ENCODE assay signal across 12 cellular contexts in the genomic region with DNA sequence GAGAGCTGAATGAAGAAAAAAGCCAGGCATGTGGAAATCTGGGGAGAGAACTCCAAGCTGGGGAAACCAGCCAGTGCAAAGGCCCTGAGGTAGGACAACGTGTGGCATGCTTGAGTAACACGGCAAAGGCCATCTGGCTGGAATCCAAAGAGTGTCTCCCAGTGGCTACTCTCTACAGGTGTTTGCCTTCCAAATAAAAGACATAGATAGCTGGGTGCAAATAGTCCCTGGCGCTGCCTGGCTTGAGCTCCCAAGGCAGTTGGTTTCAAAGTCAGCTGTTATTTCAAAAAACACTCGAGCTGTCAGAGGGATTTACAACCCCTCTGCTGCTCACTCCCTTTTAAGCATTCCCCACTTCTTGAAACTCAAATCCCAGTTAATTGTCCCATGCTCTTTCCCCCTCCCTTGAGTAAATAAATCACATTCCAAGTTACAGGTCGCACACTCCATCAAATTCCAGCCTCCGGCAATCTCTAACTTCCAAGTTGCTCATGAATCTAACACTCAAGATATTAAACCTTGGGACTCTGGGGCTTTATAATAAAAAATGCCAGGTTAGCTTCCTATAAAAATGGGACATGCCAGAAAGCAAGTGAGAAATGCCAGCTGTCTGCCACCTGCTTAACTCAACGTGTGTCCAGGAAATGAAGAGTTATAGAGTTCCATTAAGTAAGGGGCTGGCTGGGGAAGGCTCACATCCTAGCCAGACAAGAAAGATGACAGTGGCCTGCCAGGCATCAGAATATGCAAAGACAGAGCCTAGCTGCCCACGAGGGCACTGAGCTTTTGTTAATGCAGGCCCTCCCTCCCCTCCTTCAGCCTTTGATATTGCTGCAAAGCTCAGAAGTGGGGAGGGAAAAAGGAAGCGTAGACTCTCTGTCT.
DNase-seq lines count a peak whose midpoint lies in the region; ATAC-seq, FAIRE-seq and TF ChIP-seq lines count a peak whose summit lies in the region.
"Had no signal": no experiment of that assay in that cellular context is flagged by ENCODE, and none has a peak within 500 bp of the region (broad histone marks: within the 10 kb centered on the region; RNA-seq: fewer than 3 reads in every experiment).

No MANE protein-coding gene starts in this region.

- CTCF ChIA-PET in A549 (lab: Yijun Ruan, JAX), result interaction anchor here (0.5 to 1.6 kb wide), 7 partner anchors 11 to 355 kb away, joined by 3 to 7 read pairs (median 5); a partner anchor contains a TSS
- CTCF ChIA-PET in activated CD4-positive, alpha-beta memory T cell treated with anti-CD3 and anti-CD28 coated beads for 36 hours (lab: Charles Lee), result interaction anchor here (0.8 kb wide), 1 partner anchor 258 kb away, joined by 3 read pairs; no protein-coding TSS in a partner anchor

- no peak for TF ChIP-seq EP300 in A549 (IDR thresholded peaks at IDR 0.05)

- intact Hi-C loops in activated CD4-positive, alpha-beta memory T cell treated with anti-CD3 and anti-CD28 coated beads for 36 hours (cut with micrococcal nuclease), result no loop called here

- H3K4me1 ChIP-seq in A549, result peaks cover 35% of the 10 kb centered on the region
- H3K4me1 ChIP-seq: esophagus muscularis mucosa had no signal

- no peak for TF ChIP-seq RAD21 in A549 (conservative IDR thresholded peaks at IDR 0.05 in 1 of 2, IDR thresholded peaks at IDR 0.05 in 1 of 2)

- peak overlapping the region; percentile 38 for H3K4me2 ChIP-seq in A549

- H3K4me3 ChIP-seq in A549 (no peak overlapping the region), LNCaP clone FGC (ENCODE audit: low read depth, low read length) (no peak overlapping the region)
- H3K4me3 ChIP-seq: esophagus muscularis mucosa had no signal

- FAIRE-seq in A549 (lab: Jason Lieb, UNC), result no peak
- FAIRE-seq: H54 had no signal

- peak; percentile 8 to 39; a peak in 3 of 6 replicates for ATAC-seq in A549
- no peak for ATAC-seq in HG02571 (IDR thresholded peaks at IDR 0.05; ENCODE audit: unreplicated experiment)

- no peaks in the 10 kb centered on the region for H3K36me3 Mint-ChIP-seq in activated CD4-positive, alpha-beta memory T cell treated with anti-CD3 and anti-CD28 coated beads for 36 hours

- TF ChIP-seq CTCF in A549 (IDR thresholded peaks at IDR 0.05) (no peak), LNCaP clone FGC (IDR thresholded peaks at IDR 0.05; ENCODE audit: control insufficient read depth, extremely low read depth, insufficient read depth) (no peak)

- H3K4me3 Mint-ChIP-seq in activated CD4-positive, alpha-beta memory T cell treated with anti-CD3 and anti-CD28 coated beads for 36 hours, result no peak overlapping the region

- H3K27ac ChIP-seq in A549, result peak overlapping the region; percentile 44 to 52
- H3K27ac ChIP-seq: esophagus muscularis mucosa had no signal

- no peak overlapping the region for H3K27ac Mint-ChIP-seq in activated CD4-positive, alpha-beta memory T cell treated with anti-CD3 and anti-CD28 coated beads for 36 hours

- DNase-seq in A549 (ENCODE audit: low read depth in 1 of 2, low spot score in 1 of 2) (peak in 1 of 2 experiments; percentile 52), LNCaP clone FGC (ENCODE audit: low read depth) (peak; percentile 42), NCI-H510A (lab: John Stamatoyannopoulos, UW) (peak; percentile 85), kidney tubule cell (ENCODE audit: low spot score) (peak; percentile 21), GM03348 (ENCODE audit: low spot score) (no peak)
- DNase-seq in activated CD4-positive, CD25-positive, alpha-beta regulatory T cell treated with anti-CD3 and anti-CD28 coated beads, Interleukin-2, amount 50 U/mL, for 72 hours, result no peak
- DNase-seq in activated CD4-positive, alpha-beta memory T cell treated with anti-CD3 and anti-CD28 coated beads for 36 hours, result no peak
- DNase-seq: mesenchymal stem cell, NCI-H1436 treated with DMSO at 0.1 percent for 48 hours had no signal

- no peak for TF ChIP-seq POLR2A in A549 (IDR thresholded peaks at IDR 0.05; ENCODE audit: low read length)

- H3K9me3 Mint-ChIP-seq in activated CD4-positive, alpha-beta memory T cell treated with anti-CD3 and anti-CD28 coated beads for 36 hours, result no peaks in the 10 kb centered on the region

- no peaks in the 10 kb centered on the region for H3K9me3 ChIP-seq in A549
- H3K9me3 ChIP-seq: esophagus muscularis mucosa had no signal

- POLR2A ChIA-PET in A549 (lab: Yijun Ruan, JAX), result no interaction called here
- POLR2A ChIA-PET in activated CD4-positive, alpha-beta memory T cell treated with anti-CD3 and anti-CD28 coated beads for 36 hours (lab: Charles Lee), result no interaction called here

- 30% methylated on average over 9 of the region's 9 CpGs for WGBS in A549 (ENCODE audit: missing lambda C conversion rate)

- no peaks in the 10 kb centered on the region for H3K4me1 Mint-ChIP-seq in activated CD4-positive, alpha-beta memory T cell treated with anti-CD3 and anti-CD28 coated beads for 36 hours (ENCODE audit: low read depth)

- no peaks in the 10 kb centered on the region for H3K27me3 Mint-ChIP-seq in activated CD4-positive, alpha-beta memory T cell treated with anti-CD3 and anti-CD28 coated beads for 36 hours

TF ChIP-seq in A549, 52 proteins besides CTCF, POLR2A, EP300 and RAD21:
- TF ChIP-seq SREBF2 (IDR thresholded peaks at IDR 0.05) (no peak), KDM1A (IDR thresholded peaks at IDR 0.05; ENCODE audit: low read depth) (0 out of 2 replicates have a peak, but pooled peaks have one; percentile 60), GATA3 (IDR thresholded peaks at IDR 0.05; ENCODE audit: borderline replicate concordance) (peak; percentile 60; the same call in 1 of the 2 replicates), HOXA7 (CRISPR knock-in tag; IDR thresholded peaks at IDR 0.05) (no peak), NFE2L2 (conservative IDR thresholded peaks at IDR 0.05; ENCODE audit: low read length) (no peak), EHMT2 (IDR thresholded peaks at IDR 0.05; ENCODE audit: low read depth) (no peak)
- TF ChIP-seq, protein P1, sequence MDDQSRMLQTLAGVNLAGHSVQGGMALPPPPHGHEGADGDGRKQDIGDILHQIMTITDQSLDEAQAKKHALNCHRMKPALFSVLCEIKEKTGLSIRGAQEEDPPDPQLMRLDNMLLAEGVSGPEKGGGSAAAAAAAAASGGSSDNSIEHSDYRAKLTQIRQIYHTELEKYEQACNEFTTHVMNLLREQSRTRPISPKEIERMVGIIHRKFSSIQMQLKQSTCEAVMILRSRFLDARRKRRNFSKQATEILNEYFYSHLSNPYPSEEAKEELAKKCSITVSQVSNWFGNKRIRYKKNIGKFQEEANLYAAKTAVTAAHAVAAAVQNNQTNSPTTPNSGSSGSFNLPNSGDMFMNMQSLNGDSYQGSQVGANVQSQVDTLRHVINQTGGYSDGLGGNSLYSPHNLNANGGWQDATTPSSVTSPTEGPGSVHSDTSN (IDR thresholded peaks at IDR 0.05), result peak; percentile 58; the same call in 1 of the 2 replicates
- TF ChIP-seq, protein P2, sequence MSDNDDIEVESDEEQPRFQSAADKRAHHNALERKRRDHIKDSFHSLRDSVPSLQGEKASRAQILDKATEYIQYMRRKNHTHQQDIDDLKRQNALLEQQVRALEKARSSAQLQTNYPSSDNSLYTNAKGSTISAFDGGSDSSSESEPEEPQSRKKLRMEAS (IDR thresholded peaks at IDR 0.05), result 0 out of 2 replicates have a peak, but pooled peaks have one; percentile 14
- TF ChIP-seq, protein P3, sequence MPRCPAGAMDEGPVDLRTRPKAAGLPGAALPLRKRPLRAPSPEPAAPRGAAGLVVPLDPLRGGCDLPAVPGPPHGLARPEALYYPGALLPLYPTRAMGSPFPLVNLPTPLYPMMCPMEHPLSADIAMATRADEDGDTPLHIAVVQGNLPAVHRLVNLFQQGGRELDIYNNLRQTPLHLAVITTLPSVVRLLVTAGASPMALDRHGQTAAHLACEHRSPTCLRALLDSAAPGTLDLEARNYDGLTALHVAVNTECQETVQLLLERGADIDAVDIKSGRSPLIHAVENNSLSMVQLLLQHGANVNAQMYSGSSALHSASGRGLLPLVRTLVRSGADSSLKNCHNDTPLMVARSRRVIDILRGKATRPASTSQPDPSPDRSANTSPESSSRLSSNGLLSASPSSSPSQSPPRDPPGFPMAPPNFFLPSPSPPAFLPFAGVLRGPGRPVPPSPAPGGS (IDR thresholded peaks at IDR 0.05), result no peak
- TF ChIP-seq, protein P4, sequence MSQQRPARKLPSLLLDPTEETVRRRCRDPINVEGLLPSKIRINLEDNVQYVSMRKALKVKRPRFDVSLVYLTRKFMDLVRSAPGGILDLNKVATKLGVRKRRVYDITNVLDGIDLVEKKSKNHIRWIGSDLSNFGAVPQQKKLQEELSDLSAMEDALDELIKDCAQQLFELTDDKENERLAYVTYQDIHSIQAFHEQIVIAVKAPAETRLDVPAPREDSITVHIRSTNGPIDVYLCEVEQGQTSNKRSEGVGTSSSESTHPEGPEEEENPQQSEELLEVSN (IDR thresholded peaks at IDR 0.05; ENCODE audit: borderline replicate concordance, low read depth), result no peak

Comparison
In these comparisons a context has a peak if more than half of its experiments do, and no peak if none do; other contexts are left out.
1. DNase-seq: peak in LNCaP clone FGC (single experiment), NCI-H510A (single experiment) and kidney tubule cell (single experiment); none in activated CD4-positive, CD25-positive, alpha-beta regulatory T cell treated with anti-CD3 and anti-CD28 coated beads, Interleukin-2, amount 50 U/mL, for 72 hours (single experiment), activated CD4-positive, alpha-beta memory T cell treated with anti-CD3 and anti-CD28 coated beads for 36 hours (single experiment) and GM03348 (single experiment).